9 cellular contexts compared by ENCODE assay signal in the genomic region with DNA sequence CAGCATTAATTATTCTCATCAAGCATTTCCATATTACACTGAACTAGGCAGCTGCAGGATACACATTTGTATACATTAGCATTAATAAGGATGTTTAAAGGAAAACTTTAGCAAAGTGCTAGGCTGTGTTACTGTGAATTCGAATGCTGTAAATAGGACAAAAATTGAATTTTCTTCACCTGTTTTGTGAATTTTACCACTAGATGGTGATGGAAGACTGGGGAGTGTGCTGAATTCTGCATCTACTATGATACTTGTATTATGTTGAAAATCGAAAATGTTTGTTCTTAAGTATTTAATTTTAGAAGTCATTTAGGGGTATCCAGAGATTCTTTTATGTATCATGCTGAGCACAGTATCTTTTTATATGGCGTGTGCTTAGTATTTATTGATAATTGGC. TPM values are rescaled to one million over a fixed set of nuclear protein-coding genes. Genes with fewer than 3 reads are reported as not detected.
DNase-seq lines count a peak whose midpoint lies in the region; TF ChIP-seq lines count a peak whose summit lies in the region.
"Had no signal": no experiment of that assay in that cellular context is flagged by ENCODE, and none has a peak within 500 bp of the region (broad histone marks: within the 10 kb centered on the region; RNA-seq: fewer than 3 reads in every experiment).

No MANE protein-coding gene starts in this region.

- peak; percentile 71 for TF ChIP-seq CTCF in C4-2B (conservative IDR thresholded peaks at IDR 0.05)
- TF ChIP-seq CTCF in adrenal gland (IDR thresholded peaks at IDR 0.05): peak; percentile 21 to 59 (median 50)
- no peak for TF ChIP-seq CTCF in liver (IDR thresholded peaks at IDR 0.05; ENCODE audit: low read depth, low read length, missing input control)
- TF ChIP-seq CTCF in WERI-Rb-1 (IDR thresholded peaks at IDR 0.05; ENCODE audit: low read depth, low read length): no peak
- peak in 2 of 5 experiments; percentile 9 to 16 for TF ChIP-seq CTCF in transverse colon (IDR thresholded peaks at IDR 0.05)

- H3K36me3 ChIP-seq in adrenal gland (replicated peaks in 1 of 2): no peaks in the 10 kb centered on the region
- H3K36me3 ChIP-seq in liver (ENCODE audit: control insufficient read depth in 4 of 4, insufficient read depth in 3 of 4, low read depth in 1 of 4, low read length in 3 of 4): no peaks in the 10 kb centered on the region
- no peaks in the 10 kb centered on the region for H3K36me3 ChIP-seq in effector memory CD4-positive, alpha-beta T cell (ENCODE audit: control insufficient read depth, insufficient read depth, low read length)
- no peaks in the 10 kb centered on the region for H3K36me3 ChIP-seq in WERI-Rb-1
- H3K36me3 ChIP-seq in transverse colon: no peaks in the 10 kb centered on the region

- 45 to 65% (median 55%) methylated on average over 3 of the region's 3 CpGs for WGBS in adrenal gland, 4 donors
- WGBS in liver: 58% methylated on average over 3 of the region's 3 CpGs
- WGBS in transverse colon (ENCODE audit: low coverage in 1 of 2), 2 donors: 58 to 61% methylated on average over 3 of the region's 3 CpGs

- TF ChIP-seq POLR2A in adrenal gland (IDR thresholded peaks at IDR 0.05): no peak
- TF ChIP-seq POLR2A in transverse colon (IDR thresholded peaks at IDR 0.05): no peak

- no peaks in the 10 kb centered on the region for H3K9me3 ChIP-seq in adrenal gland (replicated peaks in 1 of 3)
- H3K9me3 ChIP-seq in liver (ENCODE audit: control insufficient read depth in 4 of 4, low read length in 3 of 4): no peaks in the 10 kb centered on the region
- no peaks in the 10 kb centered on the region for H3K9me3 ChIP-seq in effector memory CD4-positive, alpha-beta T cell (ENCODE audit: control insufficient read depth, low read length)
- H3K9me3 ChIP-seq in WERI-Rb-1 (ENCODE audit: severe bottlenecking): no peaks in the 10 kb centered on the region
- H3K9me3 ChIP-seq in transverse colon: no peaks in the 10 kb centered on the region

- TF ChIP-seq RAD21 in Ishikawa (IDR thresholded peaks at IDR 0.05; ENCODE audit: low read depth) (peak; percentile 74), liver (IDR thresholded peaks at IDR 0.05) (peak; percentile 66 to 70)

- in situ Hi-C loops in transverse colon (cut with MboI; ENCODE audit: low pct_ligation_motif_present in 1 of 4, low pct_unique_long_range_greater_than_20kb in 1 of 4, low sequenced_read_pairs in 3 of 4): loop anchor here in 1 of 4 donors (25.0 kb wide), 1 partner anchor 528 kb away; the partner anchor contains the start of gene SIAH2

- intact Hi-C loops in adrenal gland (cut with DNase I): no loop called here
- intact Hi-C loops in transverse colon (cut with DNase I; ENCODE audit: low total_unique reads): no loop called here

- H3K27me3 ChIP-seq in adrenal gland (no peaks in the 10 kb centered on the region), liver (ENCODE audit: control insufficient read depth in 4 of 4, insufficient read depth in 4 of 4, low read length in 3 of 4) (no peaks in the 10 kb centered on the region), WERI-Rb-1 (ENCODE audit: insufficient read depth, low read depth, severe bottlenecking) (no peaks in the 10 kb centered on the region), transverse colon (no peaks in the 10 kb centered on the region)
- H3K27me3 ChIP-seq in effector memory CD4-positive, alpha-beta T cell (replicated peaks; ENCODE audit: control insufficient read depth, insufficient read depth, low read length, poor library complexity, severe bottlenecking): no peaks in the 10 kb centered on the region

- no peak overlapping the region for H3K27ac ChIP-seq in C4-2B
- H3K27ac ChIP-seq in adrenal gland: no peak overlapping the region
- no peak overlapping the region for H3K27ac ChIP-seq in liver (ENCODE audit: low read depth in 1 of 2, low read length in 2 of 2)
- no peak overlapping the region for H3K27ac ChIP-seq in effector memory CD4-positive, alpha-beta T cell (ENCODE audit: insufficient read depth, low read length, poor library complexity, severe bottlenecking)
- no peak overlapping the region for H3K27ac ChIP-seq in WERI-Rb-1
- H3K27ac ChIP-seq in transverse colon: no peak overlapping the region

- H3K4me3 ChIP-seq in adrenal gland (no peak overlapping the region), liver (ENCODE audit: low read depth in 1 of 3, low read length in 3 of 3) (no peak overlapping the region), WERI-Rb-1 (ENCODE audit: low read depth, low read length) (no peak overlapping the region), transverse colon (no peak overlapping the region)
- no peak overlapping the region for H3K4me3 ChIP-seq in effector memory CD4-positive, alpha-beta T cell (ENCODE audit: insufficient read depth, low read depth, low read length, poor library complexity, severe bottlenecking)

- no peaks in the 10 kb centered on the region for H3K4me1 ChIP-seq in adrenal gland (replicated peaks in 1 of 2)
- no peaks in the 10 kb centered on the region for H3K4me1 ChIP-seq in liver (ENCODE audit: control insufficient read depth in 4 of 4, insufficient read depth in 4 of 4, low read length in 3 of 4)
- H3K4me1 ChIP-seq in effector memory CD4-positive, alpha-beta T cell (ENCODE audit: control insufficient read depth, insufficient read depth, low read length, poor library complexity, severe bottlenecking): no peaks in the 10 kb centered on the region
- H3K4me1 ChIP-seq in transverse colon: no peaks in the 10 kb centered on the region

- no peak overlapping the region for H3K9ac ChIP-seq in liver (ENCODE audit: low read depth in 1 of 2, low read length in 2 of 2)

- TF ChIP-seq EP300 in Ishikawa (IDR thresholded peaks at IDR 0.05; ENCODE audit: borderline replicate concordance) (no peak), transverse colon (IDR thresholded peaks at IDR 0.05; ENCODE audit: low read depth) (no peak)

- no peak for DNase-seq in adrenal gland
- no peak for DNase-seq in effector memory CD4-positive, alpha-beta T cell
- no peak for DNase-seq in WERI-Rb-1
- no peak for DNase-seq in transverse colon
- no peak for DNase-seq in C1 segment of cervical spinal cord (lab: John Stamatoyannopoulos, UW)
- DNase-seq: activated T-cell treated with anti-CD3 and anti-CD28 coated beads for 4 hours had no signal

TF ChIP-seq in Ishikawa, 13 proteins besides CTCF, POLR2A, EP300 and RAD21 (continues in another document):
- no peak for TF ChIP-seq TAF1 (IDR thresholded peaks at IDR 0.05; ENCODE audit: low read depth)
- TF ChIP-seq CREB1 (IDR thresholded peaks at IDR 0.05; ENCODE audit: low read depth): no peak
- no peak for TF ChIP-seq TEAD4 (IDR thresholded peaks at IDR 0.05)
- no peak for TF ChIP-seq CEBPB (IDR thresholded peaks at IDR 0.05)
- TF ChIP-seq, protein P1, sequence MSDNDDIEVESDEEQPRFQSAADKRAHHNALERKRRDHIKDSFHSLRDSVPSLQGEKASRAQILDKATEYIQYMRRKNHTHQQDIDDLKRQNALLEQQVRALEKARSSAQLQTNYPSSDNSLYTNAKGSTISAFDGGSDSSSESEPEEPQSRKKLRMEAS (IDR thresholded peaks at IDR 0.05): no peak
- no peak for TF ChIP-seq EGR1 (IDR thresholded peaks at IDR 0.05)
- no peak for TF ChIP-seq TCF12 (IDR thresholded peaks at IDR 0.05; ENCODE audit: low read depth)

TF ChIP-seq in liver, 16 proteins besides CTCF, POLR2A, EP300 and RAD21 (continues in another document):
- TF ChIP-seq TAF1 (conservative IDR thresholded peaks at IDR 0.05) (no peak), HNF4A (conservative IDR thresholded peaks at IDR 0.05) (no peak), YY1 (IDR thresholded peaks at IDR 0.05) (no peak), ATF3 (IDR thresholded peaks at IDR 0.05) (no peak), RXRA (IDR thresholded peaks at IDR 0.05) (no peak), GABPA (IDR thresholded peaks at IDR 0.05 in 1 of 2, conservative IDR thresholded peaks at IDR 0.05 in 1 of 2) (no peak), SP1 (IDR thresholded peaks at IDR 0.05) (no peak), FOXA1 (IDR thresholded peaks at IDR 0.05) (no peak), REST (IDR thresholded peaks at IDR 0.05) (no peak)

RNA-seq across cellular contexts. Expression of gene P2RY14, which starts 12.3 kb away (rescaled TPM):
- total RNA-seq in adrenal gland: 1 to 10 TPM in 1 of 8 donors, under 1 TPM in 6, not detected in 1; 0.28 to 2.4 (median 0.65) TPM
- under 1 TPM; 0.40 to 0.57 (median 0.57) TPM for polyA plus RNA-seq in adrenal gland
- under 1 TPM; 0.33 to 0.37 TPM for total RNA-seq in liver
- polyA plus RNA-seq in liver: under 1 TPM; 0.10 to 0.11 TPM
- 10 to 100 TPM in 1 of 4 donors, 1 to 10 TPM in 1, under 1 TPM in 1, not detected in 1; 0.60 to 11.3 (median 7.2) TPM for total RNA-seq in transverse colon

RNA-seq across cellular contexts. Expression of gene GPR87, which starts 25.9 kb away (rescaled TPM):
- total RNA-seq in adrenal gland (not detected), liver (not detected), transverse colon (not detected)
- polyA plus RNA-seq in adrenal gland (not detected), liver (not detected)

RNA-seq across cellular contexts. Expression of gene P2RY13, which starts 38.7 kb away (rescaled TPM):
- total RNA-seq in adrenal gland (1 to 10 TPM in 7 of 8 donors, under 1 TPM in 1; 0.66 to 6.0 (median 2.7) TPM), liver (1 to 10 TPM; 3.8 to 6.1 TPM), transverse colon (1 to 10 TPM in 1 of 4 donors, under 1 TPM in 2, not detected in 1; 0.40 to 1.4 (median 0.41) TPM)
- polyA plus RNA-seq in adrenal gland (1 to 10 TPM; 1.2 to 2.7 (median 1.7) TPM), liver (1 to 10 TPM; 1.3 to 2.6 TPM)

Comparison
In these comparisons a context has a peak if more than half of its experiments do, and no peak if none do; other contexts are left out.
1. CTCF ChIP-seq: peak in C4-2B (single experiment) and adrenal gland (6 of 6); none in liver (single experiment) and WERI-Rb-1 (single experiment).